In the genomic region with DNA sequence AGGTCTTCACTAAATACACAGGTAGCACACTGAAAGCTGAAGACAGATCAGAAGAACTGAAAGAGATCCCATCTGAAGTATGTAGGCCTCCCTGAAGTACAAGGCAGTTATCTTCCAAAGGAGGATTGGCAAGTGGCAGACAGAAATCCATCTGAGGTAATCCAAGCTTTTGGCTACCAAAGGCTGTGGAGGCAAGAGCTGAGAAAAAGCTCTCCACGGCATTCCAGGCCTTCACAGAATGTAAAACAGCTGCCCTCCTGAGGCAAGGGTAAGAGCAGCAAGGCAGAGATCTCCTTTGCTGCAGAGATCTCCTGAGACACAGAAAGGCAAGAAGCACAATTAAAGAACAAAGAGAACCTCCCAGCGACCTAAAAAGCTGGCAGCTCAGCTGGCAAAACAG, we compare ENCODE assay signal across 16 cellular contexts. TPM values are rescaled to one million over a fixed set of nuclear protein-coding genes. Genes with fewer than 3 reads are reported as not detected.
A peak's percentile ranks its signal among the peaks of the same experiment; 100 is the strongest.
DNase-seq lines count a peak whose midpoint lies in the region; FAIRE-seq and TF ChIP-seq lines count a peak whose summit lies in the region.
"Had no signal": no experiment of that assay in that cellular context is flagged by ENCODE, and none has a peak within 500 bp of the region (broad histone marks: within the 10 kb centered on the region; RNA-seq: fewer than 3 reads in every experiment).

No MANE protein-coding gene starts in this region.

- H3K4me1 Mint-ChIP-seq in progenitor cell of endocrine pancreas (ENCODE audit: low read depth): peaks cover 2% of the 10 kb centered on the region

- WGBS in small intestine, 3 donors: 77 to 83% (median 82%) methylated on average over 2 of the region's 2 CpGs

- TF ChIP-seq CTCF in fibroblast of villous mesenchyme (IDR thresholded peaks at IDR 0.05; ENCODE audit: insufficient read depth, low read depth, low read length): peak; percentile 12
- no peak for TF ChIP-seq CTCF in progenitor cell of endocrine pancreas (IDR thresholded peaks at IDR 0.05; ENCODE audit: unreplicated experiment)

- H3K27me3 ChIP-seq in H7 (ENCODE audit: control insufficient read depth, insufficient read depth, low read length) (no peaks in the 10 kb centered on the region), small intestine (ENCODE audit: control insufficient read depth in 2 of 2, insufficient read depth in 2 of 2, low read length in 2 of 2) (no peaks in the 10 kb centered on the region)
- H3K27me3 ChIP-seq: BE2C had no signal

- H3K4me3 ChIP-seq in H7 (ENCODE audit: insufficient read depth, low read depth, low read length) (no peak overlapping the region), fibroblast of villous mesenchyme (ENCODE audit: low read depth, low read length) (no peak overlapping the region), small intestine (ENCODE audit: low read depth in 1 of 2, low read length in 2 of 2) (no peak overlapping the region)
- H3K4me3 ChIP-seq: HAP-1 had no signal

- in situ Hi-C loops in SK-MEL-5 (cut with HindIII; ENCODE audit: low pct_unique_long_range_greater_than_20kb, low sequenced_read_pairs): no loop called here

- no peak for FAIRE-seq in small intestine (lab: Jason Lieb, UNC)

- peak; percentile 38 for DNase-seq in H7
- peak; percentile 30 for DNase-seq in SK-MEL-5 (ENCODE audit: low read depth, low spot score)
- DNase-seq in fibroblast of villous mesenchyme (ENCODE audit: low read depth): no peak
- DNase-seq in progenitor cell of endocrine pancreas (ENCODE audit: low spot score, unreplicated experiment): no peak
- DNase-seq in NCI-H146 (lab: John Stamatoyannopoulos, UW): no peak
- DNase-seq in NCI-H1436 treated with DMSO at 0.1 percent for 48 hours (lab: John Stamatoyannopoulos, UW): no peak
- DNase-seq in small intestine: no peak
- DNase-seq: BE2C; CD8-positive, alpha-beta T cell; IMR-90; NCI-H1417 treated with DMSO at 0.1 percent for 48 hours; NCI-H2081; NCI-H2227 treated with DMSO at 0.1 percent for 48 hours; NCI-H526; Right ventricle myocardium superior had no signal

- H3K27ac Mint-ChIP-seq in progenitor cell of endocrine pancreas: peak overlapping the region; percentile 29
- H3K27ac Mint-ChIP-seq: CD8-positive, alpha-beta T cell had no signal

- H3K9me3 Mint-ChIP-seq in progenitor cell of endocrine pancreas (ENCODE audit: low read depth): no peaks in the 10 kb centered on the region
- H3K9me3 Mint-ChIP-seq: CD8-positive, alpha-beta T cell had no signal

- H3K36me3 Mint-ChIP-seq in progenitor cell of endocrine pancreas (ENCODE audit: insufficient read depth): peaks cover 12% of the 10 kb centered on the region

- H3K4me3 Mint-ChIP-seq in progenitor cell of endocrine pancreas (ENCODE audit: low read depth): no peak overlapping the region
- H3K4me3 Mint-ChIP-seq: CD8-positive, alpha-beta T cell had no signal

- no peaks in the 10 kb centered on the region for H3K9me3 ChIP-seq in small intestine (ENCODE audit: control insufficient read depth, low read depth)
- H3K9me3 ChIP-seq: BE2C, HAP-1 had no signal

- H3K36me3 ChIP-seq in H7 (replicated peaks; ENCODE audit: control insufficient read depth, insufficient read depth, low read length) (peaks cover 1% of the 10 kb centered on the region), small intestine (ENCODE audit: control insufficient read depth in 2 of 2, insufficient read depth in 2 of 2, low read length in 2 of 2) (peaks cover 2 to 3% of the 10 kb centered on the region in 2 donors)
- H3K36me3 ChIP-seq: BE2C had no signal

- H3K27ac ChIP-seq in small intestine (ENCODE audit: low read depth in 1 of 2, low read length in 1 of 2): no peak overlapping the region

- H3K4me1 ChIP-seq in small intestine (ENCODE audit: control insufficient read depth in 2 of 2, insufficient read depth in 1 of 2, low read depth in 1 of 2, low read length in 1 of 2): no peaks in the 10 kb centered on the region
- H3K4me1 ChIP-seq: BE2C had no signal

- no peaks in the 10 kb centered on the region for H3K27me3 Mint-ChIP-seq in progenitor cell of endocrine pancreas

RNA-seq across cellular contexts. Expression of a gene that starts 19.1 kb away (rescaled TPM):
- 29.0 and 65.8 TPM in 2 replicates for total RNA-seq in H7 (2014; rRNA removed; shearing (Covaris generic))
- 42.7 and 47.5 TPM in 2 replicates for total RNA-seq in SK-MEL-5 (2014; rRNA removed; shearing (Covaris generic))
- 26.6 and 38.1 TPM in 2 replicates for polyA plus RNA-seq in SK-MEL-5 (2015; cell fraction: cytosol; rRNA removed)
- polyA plus RNA-seq in SK-MEL-5 (2015; cell fraction: nucleus; rRNA removed): 23.6 and 25.5 TPM in 2 replicates
- total RNA-seq in fibroblast of villous mesenchyme (63.1 and 73.4 TPM in 2 replicates), progenitor cell of endocrine pancreas (96.0 and 106 TPM in 2 replicates)
- polyA plus RNA-seq in small intestine: 10 to 100 TPM in 2 of 3 donors, 1 to 10 TPM in 1; 9.7 to 13.6 (median 12.6) TPM

Comparison
In these comparisons a context has a peak if more than half of its experiments do, and no peak if none do; other contexts are left out.
1. DNase-seq: peak in H7 (single experiment) and SK-MEL-5 (single experiment); none in fibroblast of villous mesenchyme (single experiment), progenitor cell of endocrine pancreas (single experiment), NCI-H146 (single experiment), NCI-H1436 treated with DMSO at 0.1 percent for 48 hours (single experiment) and small intestine (single experiment).